In the genomic region with DNA sequence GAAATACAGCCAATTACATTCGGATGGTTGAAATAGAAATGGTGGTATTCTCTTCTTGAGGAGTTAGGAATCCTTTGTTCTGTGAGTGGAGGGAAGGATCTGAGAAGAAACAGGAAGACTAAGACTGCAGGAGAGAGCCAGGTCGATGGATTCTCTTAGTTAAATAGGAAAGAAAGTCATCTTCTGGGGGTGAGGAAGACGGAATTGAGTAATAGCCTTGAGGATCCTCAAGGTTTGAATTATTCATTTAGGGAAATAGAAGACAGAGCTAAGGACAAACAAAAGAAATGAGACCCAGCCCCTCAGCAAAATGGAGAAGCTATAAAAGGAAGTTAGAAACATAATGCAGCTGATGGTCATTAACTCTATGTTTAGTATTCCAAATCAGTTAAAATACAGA, we compare ENCODE assay signal across 8 cellular contexts. TPM values are rescaled to one million over a fixed set of nuclear protein-coding genes. Genes with fewer than 3 reads are reported as not detected.
DNase-seq lines count a peak whose midpoint lies in the region; FAIRE-seq and TF ChIP-seq lines count a peak whose summit lies in the region.

No MANE protein-coding gene starts in this region.

- no peaks in the 10 kb centered on the region for H3K27me3 ChIP-seq in brain microvascular endothelial cell (replicated peaks)
- no peaks in the 10 kb centered on the region for H3K27me3 ChIP-seq in mesenchymal stem cell (ENCODE audit: control insufficient read depth in 1 of 2, insufficient read depth in 1 of 2, low read length in 2 of 2)

- no peak overlapping the region for H2AFZ ChIP-seq in mesenchymal stem cell (ENCODE audit: low read depth, low read length)

- peak overlapping the region; percentile 88 for H3K4me3 ChIP-seq in AG04449 (ENCODE audit: low read depth, low read length)
- peak overlapping the region; percentile 65 for H3K4me3 ChIP-seq in Jurkat, Clone E6-1 (ENCODE audit: low read length)
- peak overlapping the region; percentile 97 for H3K4me3 ChIP-seq in brain microvascular endothelial cell (ENCODE audit: low read depth, low read length)
- peak overlapping the region in 1 of 2 experiments; percentile 88 for H3K4me3 ChIP-seq in mesenchymal stem cell (ENCODE audit: insufficient read depth in 1 of 2, low read depth in 1 of 2, low read length in 2 of 2)

- H3K4me2 ChIP-seq in mesenchymal stem cell (ENCODE audit: low read length, poor library complexity, severe bottlenecking), result peak overlapping the region; percentile 17

- CTCF ChIA-PET in AG04449 (lab: Yijun Ruan, JAX), result interaction anchor here (1.0 to 7.6 kb wide), 4 partner anchors 8 to 44 kb away, joined by 3 to 59 read pairs (median 20); no protein-coding TSS in a partner anchor

- H2BK5ac ChIP-seq in mesenchymal stem cell (ENCODE audit: low read depth, low read length, poor library complexity, severe bottlenecking), result no peak overlapping the region

- H3K18ac ChIP-seq in mesenchymal stem cell (ENCODE audit: low read depth in 1 of 2, low read length in 2 of 2), result no peak overlapping the region

- peaks cover 3% of the 10 kb centered on the region for H3K79me1 ChIP-seq in mesenchymal stem cell (replicated peaks; ENCODE audit: low read length, poor library complexity, severe bottlenecking)

- TF ChIP-seq CTCF in AG04449 (IDR thresholded peaks at IDR 0.05; ENCODE audit: insufficient read depth, low read length, missing control alignments) (no peak), brain microvascular endothelial cell (IDR thresholded peaks at IDR 0.05; ENCODE audit: low read depth, low read length, missing control alignments) (no peak), D721Med (IDR thresholded peaks at IDR 0.05; ENCODE audit: insufficient read depth, missing control alignments) (no peak)

- H2BK12ac ChIP-seq in mesenchymal stem cell (ENCODE audit: low read length in 2 of 2), result no peak overlapping the region

- H3K23ac ChIP-seq in mesenchymal stem cell (ENCODE audit: low read length in 2 of 2), result no peak overlapping the region

- no peaks in the 10 kb centered on the region for H3K9me3 ChIP-seq in mesenchymal stem cell (ENCODE audit: control insufficient read depth, low read length)

- H3K27ac ChIP-seq in brain microvascular endothelial cell (peak overlapping the region; percentile 100), mesenchymal stem cell (ENCODE audit: low read length, poor library complexity, severe bottlenecking) (peak overlapping the region; percentile 96)

- FAIRE-seq in D721Med (lab: Jason Lieb, UNC), result no peak

- in situ Hi-C loops in brain microvascular endothelial cell (cut with HindIII; ENCODE audit: low pct_ligation_motif_present, low sequenced_read_pairs), result no loop called here

- DNase-seq in AG04449 (ENCODE audit: low read depth, low spot score), result no peak
- DNase-seq in Jurkat, Clone E6-1 (ENCODE audit: low read depth, low spot score), result no peak
- DNase-seq in brain microvascular endothelial cell, result no peak
- no peak for DNase-seq in mesenchymal stem cell
- DNase-seq in iPS-NIHi11 (ENCODE audit: low spot score), result no peak
- no peak for DNase-seq in DMS53 (lab: John Stamatoyannopoulos, UW)
- no peak for DNase-seq in D721Med (ENCODE audit: insufficient read length, low spot score)
- no peak for DNase-seq in NCI-H146 (lab: John Stamatoyannopoulos, UW)

- H2BK15ac ChIP-seq in mesenchymal stem cell (ENCODE audit: low read depth, poor library complexity, severe bottlenecking), result no peak overlapping the region

- peaks cover 6% of the 10 kb centered on the region for H3K4me1 ChIP-seq in mesenchymal stem cell (ENCODE audit: control insufficient read depth, insufficient read depth, low read depth, low read length)

- H3K9ac ChIP-seq in mesenchymal stem cell (ENCODE audit: low read length), result peak overlapping the region; percentile 97

- H3K4ac ChIP-seq in mesenchymal stem cell (ENCODE audit: low read depth in 1 of 2, low read length in 2 of 2), result no peak overlapping the region

- peak overlapping the region; percentile 19 for H2AK5ac ChIP-seq in mesenchymal stem cell (ENCODE audit: low read length, severe bottlenecking)

- H3K14ac ChIP-seq in mesenchymal stem cell (ENCODE audit: low read length in 2 of 2), result no peak overlapping the region

- under 1% methylated on average over 3 of the region's 3 CpGs for WGBS in mesenchymal stem cell

- H2BK120ac ChIP-seq in mesenchymal stem cell (ENCODE audit: low read depth, low read length), result no peak overlapping the region

- H4K91ac ChIP-seq in mesenchymal stem cell (ENCODE audit: low read length), result no peak overlapping the region

- no peak overlapping the region for H4K8ac ChIP-seq in mesenchymal stem cell (ENCODE audit: low read length)

- POLR2A ChIA-PET in AG04449 (lab: Yijun Ruan, JAX), result interaction anchor here (2.5 kb wide), 1 partner anchor 13 kb away, joined by 10 read pairs; no protein-coding TSS in a partner anchor

- H3K36me3 ChIP-seq in brain microvascular endothelial cell (replicated peaks) (no peaks in the 10 kb centered on the region), mesenchymal stem cell (ENCODE audit: control insufficient read depth in 1 of 2, insufficient read depth in 2 of 2, low read depth in 1 of 2, low read length in 2 of 2) (peaks cover 0 to 3% of the 10 kb centered on the region in 2 experiments)

RNA-seq across cellular contexts. Expression of a gene that starts 1.8 kb away (rescaled TPM):
- polyA plus RNA-seq in Jurkat, Clone E6-1 (2012; ENCODE audit: insufficient read depth, insufficient read length), result 42.2 TPM
- polyA plus RNA-seq in mesenchymal stem cell (2013, experiment 1 of 2), result 425 TPM
- 455 TPM for polyA plus RNA-seq in mesenchymal stem cell (2013, experiment 2 of 2)

RNA-seq across cellular contexts. Expression of a gene that starts 37.2 kb away (rescaled TPM):
- not detected for polyA plus RNA-seq in Jurkat, Clone E6-1 (2012; ENCODE audit: insufficient read depth, insufficient read length)
- polyA plus RNA-seq in mesenchymal stem cell (2013, experiment 1 of 2), result 7.6 TPM
- polyA plus RNA-seq in mesenchymal stem cell (2013, experiment 2 of 2), result 8.0 TPM

RNA-seq across cellular contexts. Expression of a gene that starts 59.7 kb away (rescaled TPM):
- not detected for polyA plus RNA-seq in Jurkat, Clone E6-1 (2012; ENCODE audit: insufficient read depth, insufficient read length)
- polyA plus RNA-seq in mesenchymal stem cell (2013, experiment 1 of 2), result 3.7 TPM
- polyA plus RNA-seq in mesenchymal stem cell (2013, experiment 2 of 2), result 3.7 TPM
